Comparison of ENCODE assay signal across 23 cellular contexts in the genomic region with DNA sequence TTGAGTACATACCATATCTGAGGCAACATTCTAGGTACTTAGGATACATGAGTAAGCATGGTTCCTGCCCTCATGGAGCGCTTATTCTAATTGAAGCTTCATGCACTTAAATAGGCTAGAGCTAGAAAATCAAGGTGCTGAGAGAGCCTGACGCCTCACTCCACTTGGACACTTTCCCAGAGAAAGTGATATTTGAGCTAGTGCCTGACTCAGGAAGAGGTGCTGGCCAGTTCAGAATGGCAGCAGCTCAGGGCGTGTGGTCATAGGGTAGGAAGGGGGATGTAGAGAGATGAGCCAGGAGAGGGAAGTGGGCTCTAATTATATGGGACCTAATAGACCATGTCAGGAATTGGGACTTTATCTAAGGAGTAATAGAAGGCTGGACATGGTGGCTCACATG. TPM values are rescaled to one million over a fixed set of nuclear protein-coding genes. Genes with fewer than 3 reads are reported as not detected.
DNase-seq lines count a peak whose midpoint lies in the region; ATAC-seq, FAIRE-seq and TF ChIP-seq lines count a peak whose summit lies in the region.
"Had no signal": no experiment of that assay in that cellular context is flagged by ENCODE, and none has a peak within 500 bp of the region (broad histone marks: within the 10 kb centered on the region; RNA-seq: fewer than 3 reads in every experiment).

No MANE protein-coding gene starts in this region.

- intact Hi-C loops in left ventricle myocardium superior (cut with micrococcal nuclease): no loop called here

- H3K9me3 Mint-ChIP-seq in activated naive CD4-positive, alpha-beta T cell treated with anti-CD3 and anti-CD28 coated beads, Interleukin-2, amount 10 ng/mL, durations not matched to agents 7 days and 5 days: no peaks in the 10 kb centered on the region
- H3K9me3 Mint-ChIP-seq: naive thymus-derived CD4-positive, alpha-beta T cell had no signal

- no peak for TF ChIP-seq CTCF in AG10803 (conservative IDR thresholded peaks at IDR 0.05; ENCODE audit: low read length)
- TF ChIP-seq CTCF in cardiac fibroblast (IDR thresholded peaks at IDR 0.05; ENCODE audit: low read depth, low read length): no peak

- DNase-seq in AG10803 (ENCODE audit: low read depth): peak; percentile 17
- DNase-seq in HTR-8/SVneo (ENCODE audit: insufficient read length, low spot score): no peak
- DNase-seq in cardiac fibroblast (ENCODE audit: low read depth in 2 of 2): peak; percentile 25 to 59
- DNase-seq in left ventricle myocardium superior: no peak
- no peak for DNase-seq in activated naive CD4-positive, alpha-beta T cell treated with anti-CD3 and anti-CD28 coated beads, Interleukin-2, amount 10 ng/mL, durations not matched to agents 7 days and 5 days
- no peak for DNase-seq in GF-D8 (lab: John Stamatoyannopoulos, UW)
- DNase-seq in Ammon's horn (ENCODE audit: low spot score): no peak
- DNase-seq: activated CD4-positive, alpha-beta T cell treated with anti-CD3 and anti-CD28 coated beads, Interleukin-2, amount 50 U/mL, for 4 hours; activated naive CD4-positive, alpha-beta T cell; Calu3; Kasumi-1; naive thymus-derived CD4-positive, alpha-beta T cell; NCI-H1417 treated with DMSO at 0.1 percent for 48 hours; pancreas; SHP77 treated with DMSO at 0.1 percent for 48 hours; stimulated activated CD4-positive, alpha-beta T cell treated with anti-CD3 and anti-CD28 coated beads, Interleukin-4, amount 100 ng/mL, for 24 hours; T-helper 1 cell had no signal

- H3K4me1 Mint-ChIP-seq in activated naive CD4-positive, alpha-beta T cell treated with anti-CD3 and anti-CD28 coated beads, Interleukin-2, amount 10 ng/mL, durations not matched to agents 7 days and 5 days: no peaks in the 10 kb centered on the region
- H3K4me1 Mint-ChIP-seq: naive thymus-derived CD4-positive, alpha-beta T cell had no signal

- ATAC-seq in left ventricle myocardium superior (peak; percentile 74), HG03469 (IDR thresholded peaks at IDR 0.05; ENCODE audit: unreplicated experiment) (no peak)
- ATAC-seq: naive thymus-derived CD4-positive, alpha-beta T cell; pancreas had no signal

- H3K4me3 ChIP-seq in AG10803 (ENCODE audit: low read length): no peak overlapping the region
- no peak overlapping the region for H3K4me3 ChIP-seq in cardiac fibroblast (replicated peaks in 1 of 2; ENCODE audit: low read depth in 2 of 2, low read length in 2 of 2)
- H3K4me3 ChIP-seq: coronary artery, pancreas, skin epidermis, suprapubic skin had no signal

- FAIRE-seq in HTR-8/SVneo (lab: Jason Lieb, UNC): peak; percentile 51
- FAIRE-seq: endometrium, G401.6, pancreas had no signal

- no peak overlapping the region for H3K4me3 Mint-ChIP-seq in activated naive CD4-positive, alpha-beta T cell treated with anti-CD3 and anti-CD28 coated beads, Interleukin-2, amount 10 ng/mL, durations not matched to agents 7 days and 5 days
- H3K4me3 Mint-ChIP-seq: naive thymus-derived CD4-positive, alpha-beta T cell had no signal

- CTCF ChIA-PET in activated naive CD4-positive, alpha-beta T cell treated with anti-CD3 and anti-CD28 coated beads, Interleukin-2, amount 10 ng/mL, durations not matched to agents 7 days and 5 days (lab: Charles Lee): interaction anchor here (0.6 to 0.7 kb wide), 2 partner anchors 20 to 24 kb away, joined by 3 to 4 read pairs; no protein-coding TSS in a partner anchor

- no peak overlapping the region for H3K27ac Mint-ChIP-seq in activated naive CD4-positive, alpha-beta T cell treated with anti-CD3 and anti-CD28 coated beads, Interleukin-2, amount 10 ng/mL, durations not matched to agents 7 days and 5 days
- H3K27ac Mint-ChIP-seq: naive thymus-derived CD4-positive, alpha-beta T cell had no signal

- H3K27me3 Mint-ChIP-seq in activated naive CD4-positive, alpha-beta T cell treated with anti-CD3 and anti-CD28 coated beads, Interleukin-2, amount 10 ng/mL, durations not matched to agents 7 days and 5 days: no peaks in the 10 kb centered on the region
- H3K27me3 Mint-ChIP-seq: naive thymus-derived CD4-positive, alpha-beta T cell had no signal

- peaks cover 10% of the 10 kb centered on the region for H3K36me3 Mint-ChIP-seq in activated naive CD4-positive, alpha-beta T cell treated with anti-CD3 and anti-CD28 coated beads, Interleukin-2, amount 10 ng/mL, durations not matched to agents 7 days and 5 days

RNA-seq across cellular contexts. Expression of gene TULP3, which starts 33.3 kb away (rescaled TPM):
- total RNA-seq in left ventricle myocardium superior: 5.4 TPM

RNA-seq across cellular contexts. Expression of gene TEAD4, which starts 35.2 kb away (rescaled TPM):
- total RNA-seq in left ventricle myocardium superior: 11.6 TPM

RNA-seq across cellular contexts. Expression of gene RHNO1, which starts 47.0 kb away (rescaled TPM):
- total RNA-seq in left ventricle myocardium superior: 4.9 TPM

RNA-seq across cellular contexts. Expression of gene FOXM1, which starts 47.0 kb away (rescaled TPM):
- 0.79 TPM for total RNA-seq in left ventricle myocardium superior

Comparison
In these comparisons a context has a peak if more than half of its experiments do, and no peak if none do; other contexts are left out.
1. DNase-seq: peak in AG10803 (single experiment) and cardiac fibroblast (2 of 2); none in HTR-8/SVneo (single experiment), left ventricle myocardium superior (single experiment), activated naive CD4-positive, alpha-beta T cell treated with anti-CD3 and anti-CD28 coated beads, Interleukin-2, amount 10 ng/mL, durations not matched to agents 7 days and 5 days (single experiment), GF-D8 (single experiment) and Ammon's horn (single experiment).